In the genomic region with DNA sequence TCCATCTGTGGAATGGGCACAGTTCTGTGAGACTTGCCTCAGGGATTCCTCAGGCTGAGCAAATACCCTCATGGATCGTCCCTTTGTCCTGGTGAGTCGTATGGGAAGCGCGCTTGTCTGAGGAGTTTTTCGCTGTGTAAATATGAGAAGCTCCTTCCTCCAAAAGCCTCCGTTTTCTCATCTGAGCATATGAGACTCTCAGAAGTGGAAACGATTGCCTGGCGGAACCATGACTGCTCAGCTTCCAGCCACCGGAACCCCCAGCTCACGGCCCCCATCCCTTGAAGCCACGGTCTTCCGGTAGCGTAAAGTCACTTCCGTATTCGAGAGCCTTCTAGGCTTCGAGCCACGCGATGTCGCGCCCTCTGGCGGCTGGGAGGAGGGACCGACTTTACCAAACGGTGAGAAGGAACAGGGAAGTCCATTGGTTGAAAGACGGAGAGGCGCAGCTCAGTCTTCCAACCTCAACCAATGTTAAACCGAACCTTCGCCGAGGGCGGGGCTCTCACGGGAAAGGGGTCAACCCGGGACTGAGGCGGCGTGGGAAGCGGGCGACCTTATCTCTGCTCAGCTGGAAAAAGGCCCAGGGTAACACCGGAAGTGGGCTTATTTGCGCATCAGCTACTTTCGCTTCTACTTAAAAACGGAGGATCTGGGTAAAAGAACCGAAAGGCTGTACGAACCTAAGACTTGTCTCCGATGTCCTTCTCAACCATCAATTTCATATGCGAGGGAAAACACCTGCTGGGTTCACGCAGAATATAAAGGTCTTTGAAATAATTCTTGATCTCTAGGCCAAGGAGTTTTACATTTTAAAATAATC, we compare ENCODE assay signal across 1 cellular context.
A peak's percentile ranks its signal among the peaks of the same experiment; 100 is the strongest.
TF ChIP-seq lines count a peak whose summit lies in the region.

No MANE protein-coding gene starts in this region.

TF ChIP-seq in K562, 482 proteins besides CTCF, POLR2A, EP300 and RAD21 (continued from another document and continues in another):
- peak; percentile 19 to 61; a peak in 2 of 4 replicates for TF ChIP-seq TBL1XR1 (IDR thresholded peaks at IDR 0.05; ENCODE audit: low read length in 2 of 2)
- TF ChIP-seq, protein P1, sequence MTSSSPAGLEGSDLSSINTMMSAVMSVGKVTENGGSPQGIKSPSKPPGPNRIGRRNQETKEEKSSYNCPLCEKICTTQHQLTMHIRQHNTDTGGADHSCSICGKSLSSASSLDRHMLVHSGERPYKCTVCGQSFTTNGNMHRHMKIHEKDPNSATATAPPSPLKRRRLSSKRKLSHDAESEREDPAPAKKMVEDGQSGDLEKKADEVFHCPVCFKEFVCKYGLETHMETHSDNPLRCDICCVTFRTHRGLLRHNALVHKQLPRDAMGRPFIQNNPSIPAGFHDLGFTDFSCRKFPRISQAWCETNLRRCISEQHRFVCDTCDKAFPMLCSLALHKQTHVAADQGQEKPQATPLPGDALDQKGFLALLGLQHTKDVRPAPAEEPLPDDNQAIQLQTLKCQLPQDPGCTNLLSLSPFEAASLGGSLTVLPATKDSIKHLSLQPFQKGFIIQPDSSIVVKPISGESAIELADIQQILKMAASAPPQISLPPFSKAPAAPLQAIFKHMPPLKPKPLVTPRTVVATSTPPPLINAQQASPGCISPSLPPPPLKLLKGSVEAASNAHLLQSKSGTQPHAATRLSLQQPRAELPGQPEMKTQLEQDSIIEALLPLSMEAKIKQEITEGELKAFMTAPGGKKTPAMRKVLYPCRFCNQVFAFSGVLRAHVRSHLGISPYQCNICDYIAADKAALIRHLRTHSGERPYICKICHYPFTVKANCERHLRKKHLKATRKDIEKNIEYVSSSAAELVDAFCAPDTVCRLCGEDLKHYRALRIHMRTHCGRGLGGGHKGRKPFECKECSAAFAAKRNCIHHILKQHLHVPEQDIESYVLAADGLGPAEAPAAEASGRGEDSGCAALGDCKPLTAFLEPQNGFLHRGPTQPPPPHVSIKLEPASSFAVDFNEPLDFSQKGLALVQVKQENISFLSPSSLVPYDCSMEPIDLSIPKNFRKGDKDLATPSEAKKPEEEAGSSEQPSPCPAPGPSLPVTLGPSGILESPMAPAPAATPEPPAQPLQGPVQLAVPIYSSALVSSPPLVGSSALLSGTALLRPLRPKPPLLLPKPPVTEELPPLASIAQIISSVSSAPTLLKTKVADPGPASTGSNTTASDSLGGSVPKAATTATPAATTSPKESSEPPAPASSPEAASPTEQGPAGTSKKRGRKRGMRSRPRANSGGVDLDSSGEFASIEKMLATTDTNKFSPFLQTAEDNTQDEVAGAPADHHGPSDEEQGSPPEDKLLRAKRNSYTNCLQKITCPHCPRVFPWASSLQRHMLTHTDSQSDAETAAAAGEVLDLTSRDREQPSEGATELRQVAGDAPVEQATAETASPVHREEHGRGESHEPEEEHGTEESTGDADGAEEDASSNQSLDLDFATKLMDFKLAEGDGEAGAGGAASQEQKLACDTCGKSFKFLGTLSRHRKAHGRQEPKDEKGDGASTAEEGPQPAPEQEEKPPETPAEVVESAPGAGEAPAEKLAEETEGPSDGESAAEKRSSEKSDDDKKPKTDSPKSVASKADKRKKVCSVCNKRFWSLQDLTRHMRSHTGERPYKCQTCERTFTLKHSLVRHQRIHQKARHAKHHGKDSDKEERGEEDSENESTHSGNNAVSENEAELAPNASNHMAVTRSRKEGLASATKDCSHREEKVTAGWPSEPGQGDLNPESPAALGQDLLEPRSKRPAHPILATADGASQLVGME (CRISPR knock-in tag; IDR thresholded peaks at IDR 0.05), result no peak
- 0 out of 4 replicates have a peak, but pooled peaks of 1 of the 2 experiments have one; percentile 26 for TF ChIP-seq NONO (IDR thresholded peaks at IDR 0.05; ENCODE audit: low read depth in 2 of 2, low read length in 1 of 2)
- no peak for TF ChIP-seq E2F3 (CRISPR knock-in tag; IDR thresholded peaks at IDR 0.05)
- no peak for TF ChIP-seq RBM15 (IDR thresholded peaks at IDR 0.05; ENCODE audit: insufficient read depth, low read length)
- no peak for TF ChIP-seq NR1H2 (CRISPR knock-in tag; IDR thresholded peaks at IDR 0.05)
- peak; percentile 99 for TF ChIP-seq ELF1 (tag; IDR thresholded peaks at IDR 0.05)
- TF ChIP-seq ZNF699 (CRISPR knock-in tag; IDR thresholded peaks at IDR 0.05; ENCODE audit: insufficient replicate concordance), result no peak
- TF ChIP-seq RFX7 (CRISPR knock-in tag; IDR thresholded peaks at IDR 0.05), result no peak
- TF ChIP-seq, protein P2, sequence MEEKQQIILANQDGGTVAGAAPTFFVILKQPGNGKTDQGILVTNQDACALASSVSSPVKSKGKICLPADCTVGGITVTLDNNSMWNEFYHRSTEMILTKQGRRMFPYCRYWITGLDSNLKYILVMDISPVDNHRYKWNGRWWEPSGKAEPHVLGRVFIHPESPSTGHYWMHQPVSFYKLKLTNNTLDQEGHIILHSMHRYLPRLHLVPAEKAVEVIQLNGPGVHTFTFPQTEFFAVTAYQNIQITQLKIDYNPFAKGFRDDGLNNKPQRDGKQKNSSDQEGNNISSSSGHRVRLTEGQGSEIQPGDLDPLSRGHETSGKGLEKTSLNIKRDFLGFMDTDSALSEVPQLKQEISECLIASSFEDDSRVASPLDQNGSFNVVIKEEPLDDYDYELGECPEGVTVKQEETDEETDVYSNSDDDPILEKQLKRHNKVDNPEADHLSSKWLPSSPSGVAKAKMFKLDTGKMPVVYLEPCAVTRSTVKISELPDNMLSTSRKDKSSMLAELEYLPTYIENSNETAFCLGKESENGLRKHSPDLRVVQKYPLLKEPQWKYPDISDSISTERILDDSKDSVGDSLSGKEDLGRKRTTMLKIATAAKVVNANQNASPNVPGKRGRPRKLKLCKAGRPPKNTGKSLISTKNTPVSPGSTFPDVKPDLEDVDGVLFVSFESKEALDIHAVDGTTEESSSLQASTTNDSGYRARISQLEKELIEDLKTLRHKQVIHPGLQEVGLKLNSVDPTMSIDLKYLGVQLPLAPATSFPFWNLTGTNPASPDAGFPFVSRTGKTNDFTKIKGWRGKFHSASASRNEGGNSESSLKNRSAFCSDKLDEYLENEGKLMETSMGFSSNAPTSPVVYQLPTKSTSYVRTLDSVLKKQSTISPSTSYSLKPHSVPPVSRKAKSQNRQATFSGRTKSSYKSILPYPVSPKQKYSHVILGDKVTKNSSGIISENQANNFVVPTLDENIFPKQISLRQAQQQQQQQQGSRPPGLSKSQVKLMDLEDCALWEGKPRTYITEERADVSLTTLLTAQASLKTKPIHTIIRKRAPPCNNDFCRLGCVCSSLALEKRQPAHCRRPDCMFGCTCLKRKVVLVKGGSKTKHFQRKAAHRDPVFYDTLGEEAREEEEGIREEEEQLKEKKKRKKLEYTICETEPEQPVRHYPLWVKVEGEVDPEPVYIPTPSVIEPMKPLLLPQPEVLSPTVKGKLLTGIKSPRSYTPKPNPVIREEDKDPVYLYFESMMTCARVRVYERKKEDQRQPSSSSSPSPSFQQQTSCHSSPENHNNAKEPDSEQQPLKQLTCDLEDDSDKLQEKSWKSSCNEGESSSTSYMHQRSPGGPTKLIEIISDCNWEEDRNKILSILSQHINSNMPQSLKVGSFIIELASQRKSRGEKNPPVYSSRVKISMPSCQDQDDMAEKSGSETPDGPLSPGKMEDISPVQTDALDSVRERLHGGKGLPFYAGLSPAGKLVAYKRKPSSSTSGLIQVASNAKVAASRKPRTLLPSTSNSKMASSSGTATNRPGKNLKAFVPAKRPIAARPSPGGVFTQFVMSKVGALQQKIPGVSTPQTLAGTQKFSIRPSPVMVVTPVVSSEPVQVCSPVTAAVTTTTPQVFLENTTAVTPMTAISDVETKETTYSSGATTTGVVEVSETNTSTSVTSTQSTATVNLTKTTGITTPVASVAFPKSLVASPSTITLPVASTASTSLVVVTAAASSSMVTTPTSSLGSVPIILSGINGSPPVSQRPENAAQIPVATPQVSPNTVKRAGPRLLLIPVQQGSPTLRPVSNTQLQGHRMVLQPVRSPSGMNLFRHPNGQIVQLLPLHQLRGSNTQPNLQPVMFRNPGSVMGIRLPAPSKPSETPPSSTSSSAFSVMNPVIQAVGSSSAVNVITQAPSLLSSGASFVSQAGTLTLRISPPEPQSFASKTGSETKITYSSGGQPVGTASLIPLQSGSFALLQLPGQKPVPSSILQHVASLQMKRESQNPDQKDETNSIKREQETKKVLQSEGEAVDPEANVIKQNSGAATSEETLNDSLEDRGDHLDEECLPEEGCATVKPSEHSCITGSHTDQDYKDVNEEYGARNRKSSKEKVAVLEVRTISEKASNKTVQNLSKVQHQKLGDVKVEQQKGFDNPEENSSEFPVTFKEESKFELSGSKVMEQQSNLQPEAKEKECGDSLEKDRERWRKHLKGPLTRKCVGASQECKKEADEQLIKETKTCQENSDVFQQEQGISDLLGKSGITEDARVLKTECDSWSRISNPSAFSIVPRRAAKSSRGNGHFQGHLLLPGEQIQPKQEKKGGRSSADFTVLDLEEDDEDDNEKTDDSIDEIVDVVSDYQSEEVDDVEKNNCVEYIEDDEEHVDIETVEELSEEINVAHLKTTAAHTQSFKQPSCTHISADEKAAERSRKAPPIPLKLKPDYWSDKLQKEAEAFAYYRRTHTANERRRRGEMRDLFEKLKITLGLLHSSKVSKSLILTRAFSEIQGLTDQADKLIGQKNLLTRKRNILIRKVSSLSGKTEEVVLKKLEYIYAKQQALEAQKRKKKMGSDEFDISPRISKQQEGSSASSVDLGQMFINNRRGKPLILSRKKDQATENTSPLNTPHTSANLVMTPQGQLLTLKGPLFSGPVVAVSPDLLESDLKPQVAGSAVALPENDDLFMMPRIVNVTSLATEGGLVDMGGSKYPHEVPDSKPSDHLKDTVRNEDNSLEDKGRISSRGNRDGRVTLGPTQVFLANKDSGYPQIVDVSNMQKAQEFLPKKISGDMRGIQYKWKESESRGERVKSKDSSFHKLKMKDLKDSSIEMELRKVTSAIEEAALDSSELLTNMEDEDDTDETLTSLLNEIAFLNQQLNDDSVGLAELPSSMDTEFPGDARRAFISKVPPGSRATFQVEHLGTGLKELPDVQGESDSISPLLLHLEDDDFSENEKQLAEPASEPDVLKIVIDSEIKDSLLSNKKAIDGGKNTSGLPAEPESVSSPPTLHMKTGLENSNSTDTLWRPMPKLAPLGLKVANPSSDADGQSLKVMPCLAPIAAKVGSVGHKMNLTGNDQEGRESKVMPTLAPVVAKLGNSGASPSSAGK (IDR thresholded peaks at IDR 0.05), result peak; percentile 45
- TF ChIP-seq SPI1 (IDR thresholded peaks at IDR 0.05; ENCODE audit: borderline replicate concordance, low read depth, low read length), result peak; percentile 94
- TF ChIP-seq XRCC3 (IDR thresholded peaks at IDR 0.05), result no peak
- peak; percentile 31 for TF ChIP-seq EGR1 (conservative IDR thresholded peaks at IDR 0.05)
- no peak for TF ChIP-seq CHD4 (IDR thresholded peaks at IDR 0.05; ENCODE audit: insufficient read depth, insufficient replicate concordance, low read depth, low read length, poor library complexity, severe bottlenecking)
- no peak for TF ChIP-seq ZNF282 (CRISPR knock-in tag; IDR thresholded peaks at IDR 0.05)
- no peak for TF ChIP-seq SRSF1 (IDR thresholded peaks at IDR 0.05; ENCODE audit: low read depth, low read length)
- TF ChIP-seq KLF1 (tag; IDR thresholded peaks at IDR 0.05), result no peak
- no peak for TF ChIP-seq MCM2 (IDR thresholded peaks at IDR 0.05; ENCODE audit: low read depth)
- TF ChIP-seq MCM5 (IDR thresholded peaks at IDR 0.05; ENCODE audit: low read depth), result no peak
- TF ChIP-seq, protein P3, sequence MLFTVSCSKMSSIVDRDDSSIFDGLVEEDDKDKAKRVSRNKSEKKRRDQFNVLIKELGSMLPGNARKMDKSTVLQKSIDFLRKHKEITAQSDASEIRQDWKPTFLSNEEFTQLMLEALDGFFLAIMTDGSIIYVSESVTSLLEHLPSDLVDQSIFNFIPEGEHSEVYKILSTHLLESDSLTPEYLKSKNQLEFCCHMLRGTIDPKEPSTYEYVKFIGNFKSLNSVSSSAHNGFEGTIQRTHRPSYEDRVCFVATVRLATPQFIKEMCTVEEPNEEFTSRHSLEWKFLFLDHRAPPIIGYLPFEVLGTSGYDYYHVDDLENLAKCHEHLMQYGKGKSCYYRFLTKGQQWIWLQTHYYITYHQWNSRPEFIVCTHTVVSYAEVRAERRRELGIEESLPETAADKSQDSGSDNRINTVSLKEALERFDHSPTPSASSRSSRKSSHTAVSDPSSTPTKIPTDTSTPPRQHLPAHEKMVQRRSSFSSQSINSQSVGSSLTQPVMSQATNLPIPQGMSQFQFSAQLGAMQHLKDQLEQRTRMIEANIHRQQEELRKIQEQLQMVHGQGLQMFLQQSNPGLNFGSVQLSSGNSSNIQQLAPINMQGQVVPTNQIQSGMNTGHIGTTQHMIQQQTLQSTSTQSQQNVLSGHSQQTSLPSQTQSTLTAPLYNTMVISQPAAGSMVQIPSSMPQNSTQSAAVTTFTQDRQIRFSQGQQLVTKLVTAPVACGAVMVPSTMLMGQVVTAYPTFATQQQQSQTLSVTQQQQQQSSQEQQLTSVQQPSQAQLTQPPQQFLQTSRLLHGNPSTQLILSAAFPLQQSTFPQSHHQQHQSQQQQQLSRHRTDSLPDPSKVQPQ (CRISPR knock-in tag; IDR thresholded peaks at IDR 0.05; ENCODE audit: borderline replicate concordance), result no peak
- no peak for TF ChIP-seq ZNF695 (CRISPR knock-in tag; IDR thresholded peaks at IDR 0.05)
- peak; percentile 75; the same call in 1 of the 2 replicates for TF ChIP-seq ZKSCAN1 (IDR thresholded peaks at IDR 0.05; ENCODE audit: low read depth, low read length)
- TF ChIP-seq, protein P4, sequence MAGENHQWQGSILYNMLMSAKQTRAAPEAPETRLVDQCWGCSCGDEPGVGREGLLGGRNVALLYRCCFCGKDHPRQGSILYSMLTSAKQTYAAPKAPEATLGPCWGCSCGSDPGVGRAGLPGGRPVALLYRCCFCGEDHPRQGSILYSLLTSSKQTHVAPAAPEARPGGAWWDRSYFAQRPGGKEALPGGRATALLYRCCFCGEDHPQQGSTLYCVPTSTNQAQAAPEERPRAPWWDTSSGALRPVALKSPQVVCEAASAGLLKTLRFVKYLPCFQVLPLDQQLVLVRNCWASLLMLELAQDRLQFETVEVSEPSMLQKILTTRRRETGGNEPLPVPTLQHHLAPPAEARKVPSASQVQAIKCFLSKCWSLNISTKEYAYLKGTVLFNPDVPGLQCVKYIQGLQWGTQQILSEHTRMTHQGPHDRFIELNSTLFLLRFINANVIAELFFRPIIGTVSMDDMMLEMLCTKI (IDR thresholded peaks at IDR 0.05; ENCODE audit: partially characterized antibody), result no peak
- TF ChIP-seq EZH2 (IDR thresholded peaks at IDR 0.05; ENCODE audit: borderline replicate concordance, low read depth, low read length), result no peak
- TF ChIP-seq, protein P5, sequence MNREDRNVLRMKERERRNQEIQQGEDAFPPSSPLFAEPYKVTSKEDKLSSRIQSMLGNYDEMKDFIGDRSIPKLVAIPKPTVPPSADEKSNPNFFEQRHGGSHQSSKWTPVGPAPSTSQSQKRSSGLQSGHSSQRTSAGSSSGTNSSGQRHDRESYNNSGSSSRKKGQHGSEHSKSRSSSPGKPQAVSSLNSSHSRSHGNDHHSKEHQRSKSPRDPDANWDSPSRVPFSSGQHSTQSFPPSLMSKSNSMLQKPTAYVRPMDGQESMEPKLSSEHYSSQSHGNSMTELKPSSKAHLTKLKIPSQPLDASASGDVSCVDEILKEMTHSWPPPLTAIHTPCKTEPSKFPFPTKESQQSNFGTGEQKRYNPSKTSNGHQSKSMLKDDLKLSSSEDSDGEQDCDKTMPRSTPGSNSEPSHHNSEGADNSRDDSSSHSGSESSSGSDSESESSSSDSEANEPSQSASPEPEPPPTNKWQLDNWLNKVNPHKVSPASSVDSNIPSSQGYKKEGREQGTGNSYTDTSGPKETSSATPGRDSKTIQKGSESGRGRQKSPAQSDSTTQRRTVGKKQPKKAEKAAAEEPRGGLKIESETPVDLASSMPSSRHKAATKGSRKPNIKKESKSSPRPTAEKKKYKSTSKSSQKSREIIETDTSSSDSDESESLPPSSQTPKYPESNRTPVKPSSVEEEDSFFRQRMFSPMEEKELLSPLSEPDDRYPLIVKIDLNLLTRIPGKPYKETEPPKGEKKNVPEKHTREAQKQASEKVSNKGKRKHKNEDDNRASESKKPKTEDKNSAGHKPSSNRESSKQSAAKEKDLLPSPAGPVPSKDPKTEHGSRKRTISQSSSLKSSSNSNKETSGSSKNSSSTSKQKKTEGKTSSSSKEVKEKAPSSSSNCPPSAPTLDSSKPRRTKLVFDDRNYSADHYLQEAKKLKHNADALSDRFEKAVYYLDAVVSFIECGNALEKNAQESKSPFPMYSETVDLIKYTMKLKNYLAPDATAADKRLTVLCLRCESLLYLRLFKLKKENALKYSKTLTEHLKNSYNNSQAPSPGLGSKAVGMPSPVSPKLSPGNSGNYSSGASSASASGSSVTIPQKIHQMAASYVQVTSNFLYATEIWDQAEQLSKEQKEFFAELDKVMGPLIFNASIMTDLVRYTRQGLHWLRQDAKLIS (CRISPR knock-in tag; IDR thresholded peaks at IDR 0.05), result no peak
